In the genomic region with DNA sequence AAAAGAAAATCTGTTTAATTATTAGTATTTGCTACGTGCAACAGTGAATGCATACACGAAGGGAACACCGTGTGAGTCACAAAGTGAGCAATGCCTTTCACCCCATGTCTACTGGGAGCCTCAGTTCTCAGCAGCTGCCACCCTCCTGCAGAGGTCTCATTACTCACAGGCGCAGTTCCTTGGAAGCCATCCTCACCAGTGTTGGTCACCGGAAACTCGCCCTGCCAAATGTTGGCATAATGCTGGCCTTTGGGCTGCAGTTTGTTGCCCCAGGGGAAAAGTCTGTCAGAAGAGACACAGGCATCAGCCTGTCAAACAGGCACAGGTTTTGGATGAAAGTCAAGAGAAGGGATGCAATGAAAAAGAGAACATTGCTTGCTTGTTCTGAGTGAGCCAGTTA, we compare ENCODE assay signal across 12 cellular contexts. TPM values are rescaled to one million over a fixed set of nuclear protein-coding genes. Genes with fewer than 3 reads are reported as not detected.
DNase-seq lines count a peak whose midpoint lies in the region; ATAC-seq and TF ChIP-seq lines count a peak whose summit lies in the region.
"Had no signal": no experiment of that assay in that cellular context is flagged by ENCODE, and none has a peak within 500 bp of the region (broad histone marks: within the 10 kb centered on the region; RNA-seq: fewer than 3 reads in every experiment).

No MANE protein-coding gene starts in this region.

- H3K9me3 Mint-ChIP-seq in activated T-cell treated with anti-CD3 and anti-CD28 coated beads, Interleukin-2, amount 50 U/mL, for 24 hours = no peaks in the 10 kb centered on the region
- no peaks in the 10 kb centered on the region for H3K9me3 Mint-ChIP-seq in stimulated activated naive B cell treated with anti-CD40 and anti-IgM and Interleukin-4, amounts not matched to agents 10 μg/mL and 1 μg/mL and 100 μg/mL, for 72 hours
- no peaks in the 10 kb centered on the region for H3K9me3 Mint-ChIP-seq in H9
- H3K9me3 Mint-ChIP-seq: activated naive CD4-positive, alpha-beta T cell treated with anti-CD3 and anti-CD28 coated beads, Interleukin-2, amount 50 U/mL, for 24 hours; T-cell had no signal

- H3K9me3 ChIP-seq in SJCRH30 (replicated peaks) (no peaks in the 10 kb centered on the region), H9 (ENCODE audit: control insufficient read depth, low read depth, low read length) (no peaks in the 10 kb centered on the region)
- H3K9me3 ChIP-seq: suprapubic skin had no signal

- no peak overlapping the region for H4K8ac ChIP-seq in H9 (replicated peaks; ENCODE audit: insufficient read length, low read depth, low read length)

- H2BK120ac ChIP-seq in H9 (ENCODE audit: low read depth, low read length, poor library complexity, severe bottlenecking) = no peak overlapping the region

- H3K79me2 ChIP-seq in H9 (ENCODE audit: insufficient read depth, low read length) = no peaks in the 10 kb centered on the region

- no peak overlapping the region for H3K56ac ChIP-seq in H9 (ENCODE audit: insufficient read length, low read depth, low read length)

- no peak overlapping the region for H3T11ph ChIP-seq in H9 (ENCODE audit: low read length)

- no peaks in the 10 kb centered on the region for H4K20me1 ChIP-seq in H9 (ENCODE audit: control insufficient read depth, insufficient read depth, insufficient read length)

- H3K4me2 ChIP-seq in H9 (ENCODE audit: insufficient read depth, insufficient read length, low read length) = no peak overlapping the region

- no peak overlapping the region for H2AFZ ChIP-seq in H9 (ENCODE audit: low read length)

- no CpG with 5 or more reads among the region's 6 CpGs for WGBS in H9 (ENCODE audit: extremely low coverage, insufficient read length, low lambda C conversion rate)

- no peak for TF ChIP-seq CTCF in fibroblast of mammary gland (conservative IDR thresholded peaks at IDR 0.05; ENCODE audit: control insufficient read depth, insufficient read depth, low read depth, low read length)
- TF ChIP-seq CTCF in H9 (conservative IDR thresholded peaks at IDR 0.05) = no peak

- no peaks in the 10 kb centered on the region for H3K27me3 Mint-ChIP-seq in activated T-cell treated with anti-CD3 and anti-CD28 coated beads, Interleukin-2, amount 50 U/mL, for 24 hours
- H3K27me3 Mint-ChIP-seq in stimulated activated naive B cell treated with anti-CD40 and anti-IgM and Interleukin-4, amounts not matched to agents 10 μg/mL and 1 μg/mL and 100 μg/mL, for 72 hours = no peaks in the 10 kb centered on the region
- H3K27me3 Mint-ChIP-seq in H9 (ENCODE audit: low read depth) = no peaks in the 10 kb centered on the region
- H3K27me3 Mint-ChIP-seq: activated naive CD4-positive, alpha-beta T cell treated with anti-CD3 and anti-CD28 coated beads, Interleukin-2, amount 50 U/mL, for 24 hours; T-cell had no signal

- no peak overlapping the region for H3K18ac ChIP-seq in H9 (ENCODE audit: insufficient read length, low read depth, low read length)

- peak overlapping the region; percentile 79 for H3K27ac Mint-ChIP-seq in activated T-cell treated with anti-CD3 and anti-CD28 coated beads, Interleukin-2, amount 50 U/mL, for 24 hours
- peak overlapping the region; percentile 20 for H3K27ac Mint-ChIP-seq in stimulated activated naive B cell treated with anti-CD40 and anti-IgM and Interleukin-4, amounts not matched to agents 10 μg/mL and 1 μg/mL and 100 μg/mL, for 72 hours
- no peak overlapping the region; a peak in 1 of 7 replicates for H3K27ac Mint-ChIP-seq in H9
- H3K27ac Mint-ChIP-seq: activated naive CD4-positive, alpha-beta T cell treated with anti-CD3 and anti-CD28 coated beads, Interleukin-2, amount 50 U/mL, for 24 hours; T-cell had no signal

- H3K23me2 ChIP-seq in H9 (ENCODE audit: insufficient read length, low read depth, low read length, poor library complexity, severe bottlenecking) = no peaks in the 10 kb centered on the region

- no peak overlapping the region for H2AK5ac ChIP-seq in H9 (ENCODE audit: insufficient read length, low read length)

- peak; percentile 35 to 67 for ATAC-seq in stimulated activated naive B cell treated with anti-CD40 and anti-IgM and Interleukin-4, amounts not matched to agents 10 μg/mL and 1 μg/mL and 100 μg/mL, for 72 hours (replicated peaks)
- ATAC-seq in HG03378 (IDR thresholded peaks at IDR 0.05; ENCODE audit: unreplicated experiment) = no peak
- ATAC-seq: T-cell had no signal

- peaks cover 31% of the 10 kb centered on the region for H3K4me1 ChIP-seq in SJCRH30
- H3K4me1 ChIP-seq in H9 (ENCODE audit: insufficient read depth, low read length) = no peaks in the 10 kb centered on the region

- no peak overlapping the region for H4K91ac ChIP-seq in H9 (ENCODE audit: insufficient read length, low read depth, low read length)

- no peak overlapping the region for H3K4ac ChIP-seq in H9 (ENCODE audit: low read depth, low read length)

- no peak overlapping the region for H2BK12ac ChIP-seq in H9 (ENCODE audit: insufficient read length, low read depth, low read length)

- H2BK5ac ChIP-seq in H9 (ENCODE audit: insufficient read length, low read length) = no peak overlapping the region

- H4K5ac ChIP-seq in H9 (ENCODE audit: insufficient read length, low read depth, low read length) = no peak overlapping the region

- H3K79me1 ChIP-seq in H9 (ENCODE audit: insufficient read depth, low read depth, low read length, poor library complexity, severe bottlenecking) = no peaks in the 10 kb centered on the region

- peaks cover 66% of the 10 kb centered on the region for H3K36me3 Mint-ChIP-seq in activated T-cell treated with anti-CD3 and anti-CD28 coated beads, Interleukin-2, amount 50 U/mL, for 24 hours (ENCODE audit: low read depth)
- H3K36me3 Mint-ChIP-seq in stimulated activated naive B cell treated with anti-CD40 and anti-IgM and Interleukin-4, amounts not matched to agents 10 μg/mL and 1 μg/mL and 100 μg/mL, for 72 hours = peaks cover 18 to 20% of the 10 kb centered on the region in 2 donors
- peaks cover 0 to 4% (median 1%) of the 10 kb centered on the region in 3 experiments; a peak in 1 of 7 replicates for H3K36me3 Mint-ChIP-seq in H9 (ENCODE audit: insufficient read depth in 1 of 3, low read depth in 3 of 3)

- H3K27me3 ChIP-seq in SJCRH30 = no peaks in the 10 kb centered on the region
- no peaks in the 10 kb centered on the region for H3K27me3 ChIP-seq in H9 (ENCODE audit: insufficient read depth, low read length)
- H3K27me3 ChIP-seq: suprapubic skin had no signal

- no peak for DNase-seq in activated T-cell treated with anti-CD3 and anti-CD28 coated beads, Interleukin-2, amount 50 U/mL, for 24 hours
- DNase-seq in activated T-cell treated with anti-CD3 and anti-CD28 coated beads for 4 hours = no peak
- DNase-seq in SJCRH30 = peak; percentile 85 to 90
- DNase-seq in fibroblast of mammary gland (ENCODE audit: low read depth) = peak; percentile 96
- no peak for DNase-seq in stimulated activated naive B cell treated with anti-CD40 and anti-IgM and Interleukin-4, amounts not matched to agents 10 μg/mL and 1 μg/mL and 100 μg/mL, for 72 hours
- DNase-seq in H9 = no peak
- no peak for DNase-seq in NCI-H187 treated with DMSO at 0.1 percent for 48 hours (lab: John Stamatoyannopoulos, UW)
- DNase-seq: retina, T-cell had no signal

- peaks cover 57% of the 10 kb centered on the region for H3K4me1 Mint-ChIP-seq in activated T-cell treated with anti-CD3 and anti-CD28 coated beads, Interleukin-2, amount 50 U/mL, for 24 hours (ENCODE audit: low read depth)
- H3K4me1 Mint-ChIP-seq in stimulated activated naive B cell treated with anti-CD40 and anti-IgM and Interleukin-4, amounts not matched to agents 10 μg/mL and 1 μg/mL and 100 μg/mL, for 72 hours = peaks cover 0 to 14% of the 10 kb centered on the region in 2 donors
- peaks cover 0 to 3% of the 10 kb centered on the region in 2 experiments; a peak in 1 of 4 replicates for H3K4me1 Mint-ChIP-seq in H9
- H3K4me1 Mint-ChIP-seq: T-cell had no signal

- no peak overlapping the region for H3K23ac ChIP-seq in H9 (ENCODE audit: insufficient read length, low read depth, low read length)

- no peaks in the 10 kb centered on the region for H3K36me3 ChIP-seq in SJCRH30

- H3K4me3 Mint-ChIP-seq in activated T-cell treated with anti-CD3 and anti-CD28 coated beads, Interleukin-2, amount 50 U/mL, for 24 hours = no peak overlapping the region
- no peak overlapping the region for H3K4me3 Mint-ChIP-seq in stimulated activated naive B cell treated with anti-CD40 and anti-IgM and Interleukin-4, amounts not matched to agents 10 μg/mL and 1 μg/mL and 100 μg/mL, for 72 hours
- H3K4me3 Mint-ChIP-seq in H9 = no peak overlapping the region
- H3K4me3 Mint-ChIP-seq: activated naive CD4-positive, alpha-beta T cell treated with anti-CD3 and anti-CD28 coated beads, Interleukin-2, amount 50 U/mL, for 24 hours; T-cell had no signal

- H3K4me3 ChIP-seq in SJCRH30 (no peak overlapping the region; the same call in 1 of the 2 replicates), fibroblast of mammary gland (ENCODE audit: control insufficient read depth, low read depth, low read length) (no peak overlapping the region)
- H3K4me3 ChIP-seq: suprapubic skin had no signal

- H3K27ac ChIP-seq in SJCRH30 = peak overlapping the region; percentile 84
- H3K27ac ChIP-seq in H9 (ENCODE audit: insufficient read length, low read depth, low read length) = no peak overlapping the region

- no peak overlapping the region for H2BK15ac ChIP-seq in H9 (ENCODE audit: low read depth, low read length)

- no peak overlapping the region for H3K14ac ChIP-seq in H9 (ENCODE audit: insufficient read depth, low read length)

- no peak overlapping the region for H2BK20ac ChIP-seq in H9 (ENCODE audit: low read depth, low read length, poor library complexity, severe bottlenecking)

- no peak overlapping the region for H3K9ac ChIP-seq in H9 (ENCODE audit: extremely low read depth, insufficient read length, low read length)

RNA-seq across cellular contexts. Expression of gene SUMF1, which starts 50.1 kb away (rescaled TPM):
- 11.6 and 12.2 TPM in 2 replicates for total RNA-seq in SJCRH30 (2014; rRNA removed; shearing (Covaris generic))
- total RNA-seq in H9 (2021) = 9.5 and 10.6 TPM in 2 replicates

Comparison
In these comparisons a context has a peak if more than half of its experiments do, and no peak if none do; other contexts are left out.
1. DNase-seq: peak in SJCRH30 (2 of 2) and fibroblast of mammary gland (single experiment); none in activated T-cell treated with anti-CD3 and anti-CD28 coated beads, Interleukin-2, amount 50 U/mL, for 24 hours (single experiment), activated T-cell treated with anti-CD3 and anti-CD28 coated beads for 4 hours (single experiment), stimulated activated naive B cell treated with anti-CD40 and anti-IgM and Interleukin-4, amounts not matched to agents 10 μg/mL and 1 μg/mL and 100 μg/mL, for 72 hours (single experiment), H9 (single experiment) and NCI-H187 treated with DMSO at 0.1 percent for 48 hours (single experiment).
2. H3K27ac Mint-ChIP-seq: peak in activated T-cell treated with anti-CD3 and anti-CD28 coated beads, Interleukin-2, amount 50 U/mL, for 24 hours (single experiment) and stimulated activated naive B cell treated with anti-CD40 and anti-IgM and Interleukin-4, amounts not matched to agents 10 μg/mL and 1 μg/mL and 100 μg/mL, for 72 hours (single experiment); none in H9 (0 of 3).